In the genomic region with DNA sequence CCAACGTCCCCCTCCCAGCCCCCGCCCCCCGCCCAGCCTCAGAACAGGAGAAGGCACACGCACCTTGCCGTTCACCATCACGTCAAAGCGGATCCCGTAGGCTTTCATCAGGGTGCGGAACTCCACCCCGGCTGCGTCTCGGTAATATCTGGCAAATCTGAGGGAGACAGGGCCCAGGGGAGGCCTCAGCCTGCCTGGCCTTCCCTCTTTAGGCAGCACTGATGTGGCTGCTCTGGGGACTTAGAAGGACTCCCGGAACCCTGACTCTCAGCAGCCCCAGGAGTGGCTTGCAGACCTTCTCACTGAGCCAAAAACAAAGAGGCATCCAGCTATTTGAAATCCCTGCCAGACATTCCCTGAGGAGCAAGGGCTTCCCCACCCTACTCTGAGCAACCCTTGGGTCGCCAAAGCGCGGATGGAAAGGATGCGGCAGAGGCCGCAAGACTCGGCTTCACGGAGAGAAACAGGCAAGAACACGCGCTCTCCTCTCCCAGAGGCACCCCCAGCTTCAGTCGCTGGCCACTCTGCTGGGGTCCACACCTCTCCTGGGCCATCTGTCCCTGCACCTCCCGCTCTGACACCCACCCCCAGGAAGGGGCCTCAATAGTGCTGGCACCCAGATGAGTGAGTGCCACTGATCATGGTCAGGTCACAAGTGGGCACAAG, we compare ENCODE assay signal across 18 cellular contexts. TPM values are rescaled to one million over a fixed set of nuclear protein-coding genes. Genes with fewer than 3 reads are reported as not detected.
DNase-seq lines count a peak whose midpoint lies in the region; ATAC-seq, FAIRE-seq and TF ChIP-seq lines count a peak whose summit lies in the region.
"Had no signal": no experiment of that assay in that cellular context is flagged by ENCODE, and none has a peak within 500 bp of the region (broad histone marks: within the 10 kb centered on the region; RNA-seq: fewer than 3 reads in every experiment).

No MANE protein-coding gene starts in this region.

- WGBS in K562 (ENCODE audit: insufficient coverage, low coverage, missing lambda C conversion rate): 15% methylated on average over 14 of the region's 24 CpGs

- no peak overlapping the region for H3K9ac ChIP-seq in K562 (ENCODE audit: insufficient read depth in 1 of 2, low read depth in 2 of 2, low read length in 2 of 2)

- POLR2A ChIA-PET in K562 (lab: Yijun Ruan, JAX): interaction anchor here (0.6 kb wide), 1 partner anchor 14 kb away, joined by 3 read pairs; no protein-coding TSS in a partner anchor

- no peaks in the 10 kb centered on the region for H3K4me1 Mint-ChIP-seq in progenitor cell of endocrine pancreas (ENCODE audit: low read depth)

- ATAC-seq in K562: peak; percentile 72
- ATAC-seq in HG02870 (IDR thresholded peaks at IDR 0.05; ENCODE audit: unreplicated experiment): no peak
- ATAC-seq in GM21367 (IDR thresholded peaks at IDR 0.05; ENCODE audit: unreplicated experiment): no peak
- ATAC-seq: effector memory CD8-positive, alpha-beta T cell; left ventricle myocardium superior; psoas muscle had no signal

- no peak overlapping the region for H3K27ac ChIP-seq in K562 (ENCODE audit: extremely low read depth, low read depth, low read length)
- H3K27ac ChIP-seq: HL-60, psoas muscle had no signal

- no peaks in the 10 kb centered on the region for H4K20me1 ChIP-seq in K562 (replicated peaks; ENCODE audit: control insufficient read depth, insufficient read depth, low read length)

- H3K36me3 Mint-ChIP-seq in progenitor cell of endocrine pancreas (ENCODE audit: insufficient read depth): no peaks in the 10 kb centered on the region

- TF ChIP-seq CTCF in NB4 (IDR thresholded peaks at IDR 0.05; ENCODE audit: low read depth, low read length) (no peak), K562 (IDR thresholded peaks at IDR 0.05 in 2 of 3, conservative IDR thresholded peaks at IDR 0.05 in 1 of 3; ENCODE audit: insufficient read depth in 2 of 3, low read depth in 1 of 3, low read length in 3 of 3) (no peak), progenitor cell of endocrine pancreas (IDR thresholded peaks at IDR 0.05; ENCODE audit: unreplicated experiment) (no peak)

- H3K4me1 ChIP-seq in K562 (replicated peaks in 1 of 2; ENCODE audit: control insufficient read depth in 2 of 2, insufficient read depth in 2 of 2, low read length in 2 of 2): peaks cover 0 to 28% of the 10 kb centered on the region in 2 experiments; a peak in 2 of 5 replicates
- H3K4me1 ChIP-seq: psoas muscle had no signal

- no peak for TF ChIP-seq POLR2A in NB4 (IDR thresholded peaks at IDR 0.05; ENCODE audit: extremely low read depth, insufficient read length)
- no peak for TF ChIP-seq POLR2A in K562 (conservative IDR thresholded peaks at IDR 0.05)

- TF ChIP-seq RAD21 in K562 (CRISPR knock-in tag; conservative IDR thresholded peaks at IDR 0.05 in 1 of 2, IDR thresholded peaks at IDR 0.05 in 1 of 2): no peak

- no peaks in the 10 kb centered on the region for H3K36me3 ChIP-seq in K562 (ENCODE audit: control insufficient read depth, insufficient read depth, low read length)

- CTCF ChIA-PET in K562 (lab: Yijun Ruan, JAX; ENCODE audit: low intra/inter-chr PET ratio): no interaction called here

- H3K79me2 ChIP-seq in K562 (ENCODE audit: control insufficient read depth, insufficient read depth, low read length): no peaks in the 10 kb centered on the region

- H3K4me3 ChIP-seq in NB4 (ENCODE audit: low read depth, low read length): no peak overlapping the region
- no peak overlapping the region for H3K4me3 ChIP-seq in K562
- H3K4me3 ChIP-seq: psoas muscle had no signal

- no peak overlapping the region for H2AFZ ChIP-seq in K562 (ENCODE audit: low read depth, low read length)

- intact Hi-C loops in K562 (cut with micrococcal nuclease): loop anchor here (10.0 kb wide), 1 partner anchor 643 kb away; no protein-coding TSS in a partner anchor

- no peak for FAIRE-seq in K562 (lab: Jason Lieb, UNC)
- FAIRE-seq: TTC549 had no signal

- BruUV-seq in K562 (replicated peaks; lab: Mats Ljungman, UMichigan): no TSS peak

- in situ Hi-C loops in K562 (cut with MboI): no loop called here

- H3K9me3 Mint-ChIP-seq in progenitor cell of endocrine pancreas (ENCODE audit: low read depth): no peaks in the 10 kb centered on the region
- H3K9me3 Mint-ChIP-seq: activated CD4-positive, alpha-beta memory T cell treated with anti-CD3 and anti-CD28 coated beads, Interleukin-2, amount 10 ng/mL, durations not matched to agents 7 days and 5 days; CD4-positive, alpha-beta T cell; effector memory CD8-positive, alpha-beta T cell had no signal

- H3K9me1 ChIP-seq in K562 (ENCODE audit: control insufficient read depth, insufficient read depth, low read length): no peaks in the 10 kb centered on the region

- H3K4me2 ChIP-seq in K562 (ENCODE audit: insufficient read depth, low read length): no peak overlapping the region

- H3K9me3 ChIP-seq in K562 (replicated peaks; ENCODE audit: control insufficient read depth, insufficient read depth, low read depth, low read length): no peaks in the 10 kb centered on the region
- H3K9me3 ChIP-seq: psoas muscle had no signal

- peak overlapping the region; percentile 8 for H3K27ac Mint-ChIP-seq in progenitor cell of endocrine pancreas
- H3K27ac Mint-ChIP-seq: activated CD4-positive, alpha-beta memory T cell treated with anti-CD3 and anti-CD28 coated beads, Interleukin-2, amount 10 ng/mL, durations not matched to agents 7 days and 5 days; CD4-positive, alpha-beta T cell; effector memory CD8-positive, alpha-beta T cell had no signal

- DNase-seq in GM03348 (ENCODE audit: low spot score): peak; percentile 33
- peak; percentile 37 for DNase-seq in NB4 (ENCODE audit: low read depth)
- DNase-seq in K562 (ENCODE audit: extremely low read depth in 1 of 4, low spot score in 3 of 4): peak in 2 of 4 experiments; percentile 33
- no peak for DNase-seq in progenitor cell of endocrine pancreas (ENCODE audit: low spot score, unreplicated experiment)
- DNase-seq in RKO (ENCODE audit: low spot score): no peak
- DNase-seq: activated CD4-positive, alpha-beta memory T cell treated with anti-CD3 and anti-CD28 coated beads, Interleukin-2, amount 10 ng/mL, durations not matched to agents 7 days and 5 days; CD4-positive, alpha-beta T cell; central memory CD4-positive, alpha-beta T cell; effector memory CD8-positive, alpha-beta T cell; Kasumi-1; left ventricle myocardium superior; NCI-H1417 treated with DMSO at 0.1 percent for 48 hours; NCI-H524; psoas muscle had no signal

- TF ChIP-seq EP300 in K562 (IDR thresholded peaks at IDR 0.05; ENCODE audit: low read length): no peak

- H3K27me3 Mint-ChIP-seq in progenitor cell of endocrine pancreas: peaks cover 5% of the 10 kb centered on the region
- H3K27me3 Mint-ChIP-seq: activated CD4-positive, alpha-beta memory T cell treated with anti-CD3 and anti-CD28 coated beads, Interleukin-2, amount 10 ng/mL, durations not matched to agents 7 days and 5 days; CD4-positive, alpha-beta T cell; effector memory CD8-positive, alpha-beta T cell had no signal

- no peak overlapping the region for H3K4me3 Mint-ChIP-seq in progenitor cell of endocrine pancreas (ENCODE audit: low read depth)
- H3K4me3 Mint-ChIP-seq: activated CD4-positive, alpha-beta memory T cell treated with anti-CD3 and anti-CD28 coated beads, Interleukin-2, amount 10 ng/mL, durations not matched to agents 7 days and 5 days; CD4-positive, alpha-beta T cell; effector memory CD8-positive, alpha-beta T cell had no signal

- H3K27me3 ChIP-seq in K562 (ENCODE audit: control insufficient read depth in 2 of 2, insufficient read depth in 2 of 2, low read length in 2 of 2): no peaks in the 10 kb centered on the region

RNA-seq across cellular contexts. Expression of a gene that starts 7.9 kb away (rescaled TPM):
- total RNA-seq in K562 (2011; cell fraction: chromatin; rRNA removed; ENCODE audit: low replicate concordance): 3.7 and 10.0 TPM in 2 replicates
- total RNA-seq in K562 (2011; cell fraction: nucleolus; rRNA removed): 4.3 and 7.7 TPM in 2 replicates
- total RNA-seq in K562 (2011; cell fraction: nucleoplasm; rRNA removed): 2.3 and 4.7 TPM in 2 replicates
- total RNA-seq in K562 (2014; rRNA removed): 1.3 and 1.8 TPM in 2 replicates
- total RNA-seq in K562 (2014; rRNA removed; fragmentation: Illumina TruSeq; extraction: Trizol): 0.35 and 1.5 TPM in 2 replicates
- 0.87 and 1.5 TPM in 2 replicates for total RNA-seq in K562 (2015; rRNA removed; fragmentation: Illumina TruSeq; extraction: Trizol)
- total RNA-seq in K562 (2021): 1.6 and 1.8 TPM in 2 replicates
- polyA plus RNA-seq in K562 (2011; rRNA removed): 2.7 and 4.0 TPM in 2 replicates
- 2.2 and 4.5 TPM in 2 replicates for polyA plus RNA-seq in K562 (2011; cell fraction: cytosol; rRNA removed)
- 4.0 and 10.8 TPM in 2 replicates for polyA plus RNA-seq in K562 (2011; cell fraction: nucleus; rRNA removed)
- polyA plus RNA-seq in K562 (2012): 2.0 and 2.1 TPM in 2 replicates
- 1.1 and 1.6 TPM in 2 replicates for polyA plus RNA-seq in K562 (2014; fragmentation: Illumina TruSeq; extraction: Trizol)
- under 1 TPM; 0.31 to 0.61 TPM for polyA plus RNA-seq in K562 (2014; fragmentation: Nextera tagmentation; extraction: Ambion mirVana)
- polyA plus RNA-seq in K562 (2014; rRNA removed): 0.49 and 1.2 TPM in 2 replicates
- 1.0 and 2.8 TPM in 2 replicates for polyA minus RNA-seq in K562 (2011; rRNA and poly(A)+ RNA removed)
- polyA minus RNA-seq in K562 (2011; cell fraction: cytosol; rRNA and poly(A)+ RNA removed): 3.1 and 4.7 TPM in 2 replicates
- 1.8 and 3.2 TPM in 2 replicates for polyA minus RNA-seq in K562 (2011; cell fraction: nucleus; rRNA and poly(A)+ RNA removed)
- 0.89 and 0.95 TPM in 2 replicates for total RNA-seq in progenitor cell of endocrine pancreas

RNA-seq across cellular contexts. Expression of a gene that starts 19.5 kb away (rescaled TPM):
- 4.0 and 10.0 TPM in 2 replicates for total RNA-seq in K562 (2011; cell fraction: chromatin; rRNA removed; ENCODE audit: low replicate concordance)
- total RNA-seq in K562 (2011; cell fraction: nucleolus; rRNA removed): 19.6 and 26.2 TPM in 2 replicates
- total RNA-seq in K562 (2011; cell fraction: nucleoplasm; rRNA removed): 12.8 and 13.0 TPM in 2 replicates
- total RNA-seq in K562 (2014; rRNA removed): 27.7 and 40.0 TPM in 2 replicates
- total RNA-seq in K562 (2014; rRNA removed; fragmentation: Illumina TruSeq; extraction: Trizol): 17.6 and 18.8 TPM in 2 replicates
- total RNA-seq in K562 (2015; rRNA removed; fragmentation: Illumina TruSeq; extraction: Trizol): 31.7 and 34.3 TPM in 2 replicates
- 57.3 and 57.8 TPM in 2 replicates for total RNA-seq in K562 (2021)
- 22.8 and 24.3 TPM in 2 replicates for polyA plus RNA-seq in K562 (2011; rRNA removed)
- polyA plus RNA-seq in K562 (2011; cell fraction: cytosol; rRNA removed): 57.6 and 175 TPM in 2 replicates
- polyA plus RNA-seq in K562 (2011; cell fraction: nucleus; rRNA removed): 17.9 and 22.6 TPM in 2 replicates
- polyA plus RNA-seq in K562 (2012): 36.5 and 40.8 TPM in 2 replicates
- 24.9 and 28.6 TPM in 2 replicates for polyA plus RNA-seq in K562 (2014; fragmentation: Illumina TruSeq; extraction: Trizol)
- 1 to 10 TPM; 2.9 to 6.8 TPM for polyA plus RNA-seq in K562 (2014; fragmentation: Nextera tagmentation; extraction: Ambion mirVana)
- 136 and 159 TPM in 2 replicates for polyA plus RNA-seq in K562 (2014; rRNA removed)
- 3.3 TPM in 2 replicates for polyA minus RNA-seq in K562 (2011; rRNA and poly(A)+ RNA removed)
- 19.3 and 19.9 TPM in 2 replicates for polyA minus RNA-seq in K562 (2011; cell fraction: cytosol; rRNA and poly(A)+ RNA removed)
- 6.3 and 8.0 TPM in 2 replicates for polyA minus RNA-seq in K562 (2011; cell fraction: nucleus; rRNA and poly(A)+ RNA removed)
- total RNA-seq in progenitor cell of endocrine pancreas: 40.0 and 42.8 TPM in 2 replicates

RNA-seq across cellular contexts. Expression of a gene that starts 19.7 kb away (rescaled TPM):
- 6.8 and 15.3 TPM in 2 replicates for total RNA-seq in K562 (2011; cell fraction: chromatin; rRNA removed; ENCODE audit: low replicate concordance)
- 6.2 and 10.7 TPM in 2 replicates for total RNA-seq in K562 (2011; cell fraction: nucleolus; rRNA removed)
- 6.9 and 7.4 TPM in 2 replicates for total RNA-seq in K562 (2011; cell fraction: nucleoplasm; rRNA removed)
- total RNA-seq in K562 (2014; rRNA removed) (10.9 and 17.5 TPM in 2 replicates), K562 (2014; rRNA removed; fragmentation: Illumina TruSeq; extraction: Trizol) (4.1 and 4.4 TPM in 2 replicates), K562 (2015; rRNA removed; fragmentation: Illumina TruSeq; extraction: Trizol) (7.9 and 8.2 TPM in 2 replicates), K562 (2021) (14.5 and 15.4 TPM in 2 replicates), progenitor cell of endocrine pancreas (81.3 and 93.8 TPM in 2 replicates)
- polyA plus RNA-seq in K562 (2011; rRNA removed) (6.2 and 10.7 TPM in 2 replicates), K562 (2014; fragmentation: Illumina TruSeq; extraction: Trizol) (5.8 and 13.9 TPM in 2 replicates), K562 (2014; fragmentation: Nextera tagmentation; extraction: Ambion mirVana) (1 to 10 TPM in 1 of 2 experiments, under 1 TPM in 1; 0.99 to 2.5 TPM), K562 (2014; rRNA removed) (6.4 and 8.5 TPM in 2 replicates)
- 17.1 and 21.8 TPM in 2 replicates for polyA plus RNA-seq in K562 (2011; cell fraction: cytosol; rRNA removed)
- 9.7 and 10.7 TPM in 2 replicates for polyA plus RNA-seq in K562 (2011; cell fraction: nucleus; rRNA removed)
- 13.4 and 18.9 TPM in 2 replicates for polyA plus RNA-seq in K562 (2012)
- 4.4 and 4.6 TPM in 2 replicates for polyA minus RNA-seq in K562 (2011; rRNA and poly(A)+ RNA removed)
- 12.2 and 13.9 TPM in 2 replicates for polyA minus RNA-seq in K562 (2011; cell fraction: cytosol; rRNA and poly(A)+ RNA removed)
- polyA minus RNA-seq in K562 (2011; cell fraction: nucleus; rRNA and poly(A)+ RNA removed): 3.5 and 5.0 TPM in 2 replicates

RNA-seq across cellular contexts. Expression of a gene that starts 35.6 kb away (rescaled TPM):
- 12.9 and 20.9 TPM in 2 replicates for total RNA-seq in K562 (2011; cell fraction: chromatin; rRNA removed; ENCODE audit: low replicate concordance)
- total RNA-seq in K562 (2011; cell fraction: nucleolus; rRNA removed): 13.8 and 17.3 TPM in 2 replicates
- 10.5 and 14.7 TPM in 2 replicates for total RNA-seq in K562 (2011; cell fraction: nucleoplasm; rRNA removed)
- 12.1 and 14.5 TPM in 2 replicates for total RNA-seq in K562 (2014; rRNA removed)
- 10.2 and 10.6 TPM in 2 replicates for total RNA-seq in K562 (2014; rRNA removed; fragmentation: Illumina TruSeq; extraction: Trizol)
- 9.9 and 11.0 TPM in 2 replicates for total RNA-seq in K562 (2015; rRNA removed; fragmentation: Illumina TruSeq; extraction: Trizol)
- 12.9 and 13.5 TPM in 2 replicates for total RNA-seq in K562 (2021)
- 5.9 and 9.0 TPM in 2 replicates for polyA plus RNA-seq in K562 (2011; rRNA removed)
- polyA plus RNA-seq in K562 (2011; cell fraction: cytosol; rRNA removed): 5.1 and 9.0 TPM in 2 replicates
- 3.7 and 4.1 TPM in 2 replicates for polyA plus RNA-seq in K562 (2011; cell fraction: nucleus; rRNA removed)
- 6.1 and 6.2 TPM in 2 replicates for polyA plus RNA-seq in K562 (2012)
- 9.5 and 11.0 TPM in 2 replicates for polyA plus RNA-seq in K562 (2014; fragmentation: Illumina TruSeq; extraction: Trizol)
- under 1 TPM; 0.81 to 0.87 TPM for polyA plus RNA-seq in K562 (2014; fragmentation: Nextera tagmentation; extraction: Ambion mirVana)
- polyA plus RNA-seq in K562 (2014; rRNA removed): 7.1 and 7.2 TPM in 2 replicates
- 13.5 and 16.4 TPM in 2 replicates for polyA minus RNA-seq in K562 (2011; rRNA and poly(A)+ RNA removed)
- polyA minus RNA-seq in K562 (2011; cell fraction: cytosol; rRNA and poly(A)+ RNA removed): 9.4 and 11.0 TPM in 2 replicates
- polyA minus RNA-seq in K562 (2011; cell fraction: nucleus; rRNA and poly(A)+ RNA removed): 5.8 and 9.4 TPM in 2 replicates
- 8.5 and 8.6 TPM in 2 replicates for total RNA-seq in progenitor cell of endocrine pancreas

RNA-seq across cellular contexts. Expression of a gene that starts 51.5 kb away (rescaled TPM):
- 9.1 and 19.9 TPM in 2 replicates for total RNA-seq in K562 (2011; cell fraction: chromatin; rRNA removed; ENCODE audit: low replicate concordance)
- 15.8 and 19.3 TPM in 2 replicates for total RNA-seq in K562 (2011; cell fraction: nucleolus; rRNA removed)
- total RNA-seq in K562 (2011; cell fraction: nucleoplasm; rRNA removed): 11.6 and 13.5 TPM in 2 replicates
- total RNA-seq in K562 (2014; rRNA removed): 4.8 and 5.6 TPM in 2 replicates
- 3.5 TPM in 2 replicates for total RNA-seq in K562 (2014; rRNA removed; fragmentation: Illumina TruSeq; extraction: Trizol)
- 4.9 and 5.8 TPM in 2 replicates for total RNA-seq in K562 (2015; rRNA removed; fragmentation: Illumina TruSeq; extraction: Trizol)
- total RNA-seq in K562 (2021): 6.2 and 7.3 TPM in 2 replicates
- polyA plus RNA-seq in K562 (2011; rRNA removed): 4.2 and 4.6 TPM in 2 replicates
- polyA plus RNA-seq in K562 (2011; cell fraction: cytosol; rRNA removed): 5.2 and 8.5 TPM in 2 replicates
- polyA plus RNA-seq in K562 (2011; cell fraction: nucleus; rRNA removed): 13.9 and 17.9 TPM in 2 replicates
- 6.4 and 12.1 TPM in 2 replicates for polyA plus RNA-seq in K562 (2012)
- polyA plus RNA-seq in K562 (2014; fragmentation: Illumina TruSeq; extraction: Trizol): 6.7 and 7.8 TPM in 2 replicates
- 1 to 10 TPM in 1 of 2 experiments, under 1 TPM in 1; 0.66 to 1.0 TPM for polyA plus RNA-seq in K562 (2014; fragmentation: Nextera tagmentation; extraction: Ambion mirVana)
- 6.0 and 8.4 TPM in 2 replicates for polyA plus RNA-seq in K562 (2014; rRNA removed)
- 3.3 and 5.8 TPM in 2 replicates for polyA minus RNA-seq in K562 (2011; rRNA and poly(A)+ RNA removed)
- polyA minus RNA-seq in K562 (2011; cell fraction: cytosol; rRNA and poly(A)+ RNA removed): 2.8 and 3.9 TPM in 2 replicates
- polyA minus RNA-seq in K562 (2011; cell fraction: nucleus; rRNA and poly(A)+ RNA removed): 3.4 and 4.1 TPM in 2 replicates
- 16.4 and 16.5 TPM in 2 replicates for total RNA-seq in progenitor cell of endocrine pancreas

Comparison
In these comparisons a context has a peak if more than half of its experiments do, and no peak if none do; other contexts are left out.
1. DNase-seq: peak in GM03348 (single experiment) and NB4 (single experiment); none in progenitor cell of endocrine pancreas (single experiment) and RKO (single experiment).